In genomic region chrX:149540621-149541520, GRCh38 we compare ENCODE assay signal across 8 cellular contexts. TPM values are rescaled to one million over a fixed set of nuclear protein-coding genes. Genes with fewer than 3 reads are reported as not detected.
DNase-seq lines count a peak whose midpoint lies in the region; ATAC-seq and TF ChIP-seq lines count a peak whose summit lies in the region.

TSS of gene EOLA1 (plus strand) at chrX:149541012. CDS start at chrX:149545631, 4,619 bp downstream.

- no peaks in the 10 kb centered on the region for H4K20me1 ChIP-seq in smooth muscle cell (ENCODE audit: low read depth)

- CTCF ChIA-PET in A673 (lab: Charles Lee) = no interaction called here

- H3K27ac ChIP-seq in A673 (ENCODE audit: low read depth, low read length, poor library complexity, severe bottlenecking) (peak within 1 kb of the TSS; percentile 91), VCaP (peak within 1 kb of the TSS; percentile 81), smooth muscle cell (ENCODE audit: low read depth) (peak within 1 kb of the TSS; percentile 93)

- H3K4me3 ChIP-seq in A673 (ENCODE audit: low read depth, low read length, poor library complexity, severe bottlenecking) (peak within 1 kb of the TSS; percentile 63), smooth muscle cell (peak within 1 kb of the TSS; percentile 57)

- no peaks in the 10 kb centered on the region for H3K9me3 Mint-ChIP-seq in immature natural killer cell

- H3K4me1 ChIP-seq in A673 (ENCODE audit: insufficient read depth, low read length, poor library complexity, severe bottlenecking) (no peaks in the 10 kb centered on the region), smooth muscle cell (ENCODE audit: low read depth) (no peaks in the 10 kb centered on the region)

- H3K27ac Mint-ChIP-seq in immature natural killer cell = peak within 1 kb of the TSS; percentile 97 to 100 (median 99)

- H3K79me2 ChIP-seq in smooth muscle cell (ENCODE audit: low read depth) = no peaks in the 10 kb centered on the region

- no peaks in the 10 kb centered on the region for H3F3A ChIP-seq in smooth muscle cell (ENCODE audit: low read depth)

- BruUV-seq in A673 (replicated peaks; lab: Mats Ljungman, UMichigan) = no TSS peak

- peaks cover 16 to 17% of the 10 kb centered on the region in 2 donors for H3K4me1 Mint-ChIP-seq in immature natural killer cell

- peak within 1 kb of the TSS; percentile 91 to 93 (median 91) for H3K4me3 Mint-ChIP-seq in immature natural killer cell

- no peaks in the 10 kb centered on the region for H3K9me3 ChIP-seq in A673 (ENCODE audit: low read depth, low read length, poor library complexity, severe bottlenecking)
- H3K9me3 ChIP-seq in smooth muscle cell (replicated peaks; ENCODE audit: low read depth) = no peaks in the 10 kb centered on the region

- intact Hi-C loops in A673 (cut with micrococcal nuclease; ENCODE audit: unreplicated experiment) = no loop called here

- peak; percentile 69 for ATAC-seq in GM18868 (IDR thresholded peaks at IDR 0.05; ENCODE audit: unreplicated experiment)
- ATAC-seq in HG03108 (IDR thresholded peaks at IDR 0.05; ENCODE audit: unreplicated experiment) = peak; percentile 76

- in situ Hi-C loops in T47D (cut with HindIII; ENCODE audit: low pct_unique_long_range_greater_than_20kb, low sequenced_read_pairs) = no loop called here

- H3K4me2 ChIP-seq in smooth muscle cell = peak within 1 kb of the TSS; percentile 82

- POLR2A ChIA-PET in A673 (lab: Charles Lee; ENCODE audit: low non-redundant PET) = interaction anchor here (0.6 kb wide), 1 partner anchor 78 kb away, joined by 11 read pairs; no protein-coding TSS in a partner anchor

- TF ChIP-seq CTCF in A673 (conservative IDR thresholded peaks at IDR 0.05; ENCODE audit: low read depth, low read length) (no peak), VCaP (conservative IDR thresholded peaks at IDR 0.05) (no peak), smooth muscle cell (IDR thresholded peaks at IDR 0.05; ENCODE audit: borderline replicate concordance, insufficient read depth, poor library complexity, severe bottlenecking) (no peak)

- H3K9ac ChIP-seq in smooth muscle cell (ENCODE audit: low read depth) = peak within 1 kb of the TSS; percentile 71

- DNase-seq in A673 (ENCODE audit: low spot score) = peak; percentile 95
- peak; percentile 85 for DNase-seq in NCI-H2196 (lab: John Stamatoyannopoulos, UW; ENCODE audit: unreplicated experiment)
- DNase-seq in T47D (ENCODE audit: low read depth in 1 of 2, low spot score in 1 of 2) = peak; percentile 11 to 96
- DNase-seq in immature natural killer cell = peak in 2 of 3 donors; percentile 87 to 91
- DNase-seq in smooth muscle cell (lab: John Stamatoyannopoulos, UW; ENCODE audit: unreplicated experiment) = no peak

- peaks cover 6 to 10% (median 9%) of the 10 kb centered on the region in 3 donors for H3K27me3 Mint-ChIP-seq in immature natural killer cell (ENCODE audit: low read depth in 3 of 3)

- 44% methylated on average over 69 of the region's 71 CpGs for WGBS in smooth muscle cell (ENCODE audit: low lambda C conversion rate)

- H3K36me3 Mint-ChIP-seq in immature natural killer cell = no peaks in the 10 kb centered on the region

- H3K36me3 ChIP-seq in A673 (ENCODE audit: insufficient read depth, low read length, poor library complexity, severe bottlenecking) = no peaks in the 10 kb centered on the region
- no peaks in the 10 kb centered on the region for H3K36me3 ChIP-seq in smooth muscle cell (ENCODE audit: low read depth)

- H3K27me3 ChIP-seq in A673 (replicated peaks; ENCODE audit: insufficient read depth, low read depth, low read length, poor library complexity) (no peaks in the 10 kb centered on the region), smooth muscle cell (ENCODE audit: low read depth) (no peaks in the 10 kb centered on the region)

- peak within 1 kb of the TSS; percentile 6 for H2AFZ ChIP-seq in smooth muscle cell (ENCODE audit: low read depth)

RNA-seq across cellular contexts. Expression of gene EOLA1, which starts in this region (rescaled TPM):
- total RNA-seq in A673 (2021) (13.8 and 15.3 TPM in 2 replicates), smooth muscle cell (9.6 and 11.7 TPM in 2 replicates)
- polyA plus RNA-seq in immature natural killer cell (10 to 100 TPM; 39.9 to 58.6 (median 45.7) TPM), smooth muscle cell (12.9 and 15.9 TPM in 2 replicates)
